29 cellular contexts compared by ENCODE assay signal in genomic region chr4:138859249-138859648, GRCh38.
A peak's percentile ranks its signal among the peaks of the same experiment; 100 is the strongest.
DNase-seq lines count a peak whose midpoint lies in the region; ATAC-seq and FAIRE-seq lines count a peak whose summit lies in the region.
"Had no signal": no experiment of that assay in that cellular context is flagged by ENCODE, and none has a peak within 500 bp of the region (broad histone marks: within the 10 kb centered on the region; RNA-seq: fewer than 3 reads in every experiment).

No MANE protein-coding gene starts in this region.

- no peak overlapping the region for H3K27ac ChIP-seq in substantia nigra (ENCODE audit: low read depth, low read length, poor library complexity, severe bottlenecking)
- H3K27ac ChIP-seq: BLaER1, gastrocnemius medialis had no signal

- peak; percentile 96 for FAIRE-seq in RCC 7860 (lab: Jason Lieb, UNC)
- FAIRE-seq: GM12891 had no signal

- ATAC-seq in HG02852 (IDR thresholded peaks at IDR 0.05; ENCODE audit: unreplicated experiment) (no peak), GM19023 (IDR thresholded peaks at IDR 0.05; ENCODE audit: unreplicated experiment) (no peak)
- ATAC-seq: gastrocnemius medialis; stimulated activated effector memory CD8-positive, alpha-beta T cell treated with anti-CD3 and anti-CD28 coated beads, Interleukin-12 subunit alpha, Interleukin-12 subunit beta, amount 100 ng/mL, for 72 hours had no signal

- DNase-seq in HPDE6-E6E7 (ENCODE audit: extremely low spot score) (peak; percentile 70), RCC 7860 (ENCODE audit: low spot score) (peak; percentile 82), iris pigment epithelial cell (ENCODE audit: low read depth) (peak; percentile 10), renal cortical epithelial cell (ENCODE audit: low read depth) (peak; percentile 97), substantia nigra (lab: John Stamatoyannopoulos, UW) (no peak)
- no peak for DNase-seq in activated T-cell treated with anti-CD3 and anti-CD28 coated beads, Interleukin-2, amount 50 U/mL, for 48 hours
- DNase-seq: activated CD4-positive, alpha-beta memory T cell treated with anti-CD3 and anti-CD28 coated beads for 36 hours; activated CD4-positive, alpha-beta T cell treated with anti-CD3 and anti-CD28 coated beads for 1 hour; activated naive CD4-positive, alpha-beta T cell treated with anti-CD3 and anti-CD28 coated beads for 36 hours; dermis blood vessel endothelial cell; DMS53; gastrocnemius medialis; H7; hippocampal formation; immature natural killer cell; naive B cell; NCI-H1092 treated with DMSO at 0.1 percent for 48 hours; NCI-H1694 treated with DMSO at 0.1 percent for 48 hours; NCI-H2171; NCI-H526; NK-92 treated with Interleukin-12 subunit alpha and Interleukin-12 subunit beta, amount 100 ng/mL, for 24 hours; occipital lobe; SHP77 treated with DMSO at 0.1 percent for 48 hours; trophoblast cell had no signal

Comparison
In these comparisons a context has a peak if more than half of its experiments do, and no peak if none do; other contexts are left out.
1. DNase-seq: peak in HPDE6-E6E7 (single experiment), RCC 7860 (single experiment), iris pigment epithelial cell (single experiment) and renal cortical epithelial cell (single experiment); none in activated T-cell treated with anti-CD3 and anti-CD28 coated beads, Interleukin-2, amount 50 U/mL, for 48 hours (0 of 2) and substantia nigra (0 of 49).